ENCODE assay signal across 19 cellular contexts in genomic region chr14:105198588-105198987, GRCh38. TPM values are rescaled to one million over a fixed set of nuclear protein-coding genes. Genes with fewer than 3 reads are reported as not detected.
DNase-seq lines count a peak whose midpoint lies in the region; ATAC-seq, FAIRE-seq and TF ChIP-seq lines count a peak whose summit lies in the region.
"Had no signal": no experiment of that assay in that cellular context is flagged by ENCODE, and none has a peak within 500 bp of the region (broad histone marks: within the 10 kb centered on the region; RNA-seq: fewer than 3 reads in every experiment).

No MANE protein-coding gene starts in this region.

- H2BK5ac ChIP-seq in mesendoderm (ENCODE audit: low read length) = no peak overlapping the region

- H3K36me3 ChIP-seq in mesendoderm (ENCODE audit: control insufficient read depth, insufficient read depth, low read length) (no peaks in the 10 kb centered on the region), osteoblast (ENCODE audit: insufficient read depth, low read length) (no peaks in the 10 kb centered on the region)
- H3K36me3 ChIP-seq: cardiac muscle cell had no signal

- H3K9me3 ChIP-seq in osteoblast (ENCODE audit: low read depth, low read length) = no peaks in the 10 kb centered on the region

- H3K18ac ChIP-seq in mesendoderm (ENCODE audit: low read length) = no peak overlapping the region

- H3K79me1 ChIP-seq in mesendoderm (ENCODE audit: low read length) = no peaks in the 10 kb centered on the region

- peaks cover 7% of the 10 kb centered on the region for H3K4me1 ChIP-seq in mesendoderm (ENCODE audit: control insufficient read depth, low read depth, low read length)
- H3K4me1 ChIP-seq in osteoblast (ENCODE audit: insufficient read depth, low read length) = no peaks in the 10 kb centered on the region
- H3K4me1 ChIP-seq: foreskin keratinocyte had no signal

- H4K8ac ChIP-seq in mesendoderm (ENCODE audit: low read depth, low read length) = no peak overlapping the region

- FAIRE-seq in GM19239 (lab: Jason Lieb, UNC) = no peak

- H3K27me3 Mint-ChIP-seq in chondrocyte (ENCODE audit: low read depth) = peaks cover 7% of the 10 kb centered on the region

- POLR2A ChIA-PET in AG04449 (lab: Yijun Ruan, JAX) = no interaction called here

- in situ Hi-C loops in ACHN (cut with HindIII; ENCODE audit: low pct_ligation_motif_present, low pct_unique_long_range_greater_than_20kb, low sequenced_read_pairs) = no loop called here

- H3K27ac ChIP-seq in mesendoderm (ENCODE audit: low read depth, low read length) = no peak overlapping the region
- no peak overlapping the region for H3K27ac ChIP-seq in osteoblast (ENCODE audit: low read depth, low read length)
- H3K27ac ChIP-seq: cardiac muscle cell, foreskin keratinocyte, parathyroid adenoma had no signal

- no peak overlapping the region for H3K23ac ChIP-seq in mesendoderm (ENCODE audit: low read length)

- H3K27me3 ChIP-seq in mesendoderm (ENCODE audit: insufficient read depth, low read length, poor library complexity) = no peaks in the 10 kb centered on the region
- H3K27me3 ChIP-seq in osteoblast (ENCODE audit: insufficient read depth, low read length) = peaks cover 24% of the 10 kb centered on the region

- no peaks in the 10 kb centered on the region for H4K20me1 ChIP-seq in osteoblast (ENCODE audit: insufficient read depth, low read length)

- H3K4me1 Mint-ChIP-seq in chondrocyte (ENCODE audit: low read depth) = peaks cover 18% of the 10 kb centered on the region

- no peaks in the 10 kb centered on the region for H3K9me3 Mint-ChIP-seq in chondrocyte (ENCODE audit: low read depth)
- H3K9me3 Mint-ChIP-seq: stimulated activated naive CD8-positive, alpha-beta T cell treated with anti-CD3 and anti-CD28 coated beads, Interleukin-15, amount 100 ng/mL, for 72 hours had no signal

- H3K56ac ChIP-seq in mesendoderm (ENCODE audit: low read length) = peak overlapping the region; percentile 7

- no peak overlapping the region for H3K4me3 Mint-ChIP-seq in chondrocyte (ENCODE audit: unreplicated experiment)
- H3K4me3 Mint-ChIP-seq: activated CD4-positive, alpha-beta T cell treated with anti-CD3 and anti-CD28 coated beads for 36 hours; activated naive CD8-positive, alpha-beta T cell; stimulated activated naive CD8-positive, alpha-beta T cell treated with anti-CD3 and anti-CD28 coated beads, Interleukin-15, amount 100 ng/mL, for 72 hours had no signal

- H3K4me2 ChIP-seq in mesendoderm (ENCODE audit: low read length) (no peak overlapping the region), osteoblast (ENCODE audit: insufficient read depth, low read length) (no peak overlapping the region)

- no peak for ATAC-seq in GM18909 (IDR thresholded peaks at IDR 0.05; ENCODE audit: poor library complexity, unreplicated experiment)
- ATAC-seq: activated CD4-positive, alpha-beta T cell treated with anti-CD3 and anti-CD28 coated beads for 36 hours; foreskin keratinocyte; stimulated activated naive CD8-positive, alpha-beta T cell treated with anti-CD3 and anti-CD28 coated beads, Interleukin-15, amount 100 ng/mL, for 72 hours had no signal

- H3K79me2 ChIP-seq in mesendoderm (ENCODE audit: control insufficient read depth, insufficient read depth, low read length) (no peaks in the 10 kb centered on the region), osteoblast (ENCODE audit: insufficient read depth, low read length) (no peaks in the 10 kb centered on the region)
- H3K79me2 ChIP-seq: parathyroid adenoma had no signal

- no peak overlapping the region for H3K9ac ChIP-seq in mesendoderm (ENCODE audit: low read length)
- H3K9ac ChIP-seq: parathyroid adenoma had no signal

- DNase-seq in AG04449 (ENCODE audit: low read depth, low spot score) (no peak), chondrocyte (ENCODE audit: low spot score) (no peak), mesendoderm (no peak), osteoblast (ENCODE audit: insufficient read length, low spot score, missing footprints) (no peak), ACHN (no peak), GM19239 (ENCODE audit: insufficient read length, low spot score) (no peak)
- DNase-seq: activated CD4-positive, alpha-beta T cell treated with anti-CD3 and anti-CD28 coated beads for 36 hours; DMS153; effector memory CD4-positive, alpha-beta T cell; foreskin keratinocyte; NCI-H146; NCI-H345; SHP77 treated with DMSO at 0.1 percent for 48 hours; stimulated activated naive CD8-positive, alpha-beta T cell treated with anti-CD3 and anti-CD28 coated beads, Interleukin-15, amount 100 ng/mL, for 72 hours had no signal

- H3K4me3 ChIP-seq in AG04449 (ENCODE audit: low read depth, low read length) (no peak overlapping the region), mesendoderm (ENCODE audit: low read length) (no peak overlapping the region), osteoblast (ENCODE audit: insufficient read depth, low read length) (no peak overlapping the region)
- H3K4me3 ChIP-seq: cardiac muscle cell had no signal

- WGBS in mesendoderm (ENCODE audit: extremely low coverage, insufficient coverage, low lambda C conversion rate) = no CpG with 5 or more reads among the region's 4 CpGs

- no peak overlapping the region for H2AFZ ChIP-seq in osteoblast (ENCODE audit: low read length)
- H2AFZ ChIP-seq: parathyroid adenoma had no signal

- no peak overlapping the region for H3K4ac ChIP-seq in mesendoderm (ENCODE audit: low read depth, low read length)

- H2BK120ac ChIP-seq in mesendoderm (ENCODE audit: low read depth, low read length) = no peak overlapping the region

- no peaks in the 10 kb centered on the region for H3K36me3 Mint-ChIP-seq in chondrocyte (ENCODE audit: low read depth)
- H3K36me3 Mint-ChIP-seq: activated naive CD8-positive, alpha-beta T cell had no signal

- H4K5ac ChIP-seq in mesendoderm (ENCODE audit: low read length) = no peak overlapping the region

- no peak overlapping the region for H3K27ac Mint-ChIP-seq in chondrocyte (ENCODE audit: unreplicated experiment)
- H3K27ac Mint-ChIP-seq: activated CD4-positive, alpha-beta T cell treated with anti-CD3 and anti-CD28 coated beads for 36 hours; activated naive CD8-positive, alpha-beta T cell had no signal

- H2BK15ac ChIP-seq in mesendoderm (replicated peaks; ENCODE audit: low read depth) = no peak overlapping the region

- CTCF ChIA-PET in AG04449 (lab: Yijun Ruan, JAX) = interaction anchor here (0.7 kb wide), 1 partner anchor 108 kb away, joined by 3 read pairs; no protein-coding TSS in a partner anchor

- no peak overlapping the region for H2AK5ac ChIP-seq in mesendoderm (ENCODE audit: low read length)

- TF ChIP-seq CTCF in AG04449 (IDR thresholded peaks at IDR 0.05; ENCODE audit: insufficient read depth, low read length, missing control alignments) (peak; percentile 8), GM12872 (IDR thresholded peaks at IDR 0.05; ENCODE audit: insufficient read depth, low read depth, low read length) (peak; percentile 17; the same call in 1 of the 3 replicates), chondrocyte (IDR thresholded peaks at IDR 0.05) (peak; percentile 24), osteoblast (IDR thresholded peaks at IDR 0.05; ENCODE audit: extremely low read depth, low read depth, low read length) (no peak)

RNA-seq across cellular contexts. Expression of gene NUDT14, which starts 17.5 kb away (rescaled TPM):
- total RNA-seq in chondrocyte (13.7 to 37.4 TPM (median 35.0 TPM) in 3 replicates), osteoblast (13.6 and 15.9 TPM in 2 replicates)
- 10.5 TPM for polyA plus RNA-seq in mesendoderm (2013, experiment 1 of 2)
- polyA plus RNA-seq in mesendoderm (2013, experiment 2 of 2) = 10.4 TPM

RNA-seq across cellular contexts. Expression of gene JAG2, which starts 30.0 kb away (rescaled TPM):
- 8.3 to 18.2 TPM (median 16.8 TPM) in 3 replicates for total RNA-seq in chondrocyte
- polyA plus RNA-seq in mesendoderm (2013, experiment 1 of 2) = 0.56 TPM
- polyA plus RNA-seq in mesendoderm (2013, experiment 2 of 2) = 0.73 TPM
- 1.8 and 3.3 TPM in 2 replicates for total RNA-seq in osteoblast

RNA-seq across cellular contexts. Expression of gene BTBD6, which starts 49.7 kb away (rescaled TPM):
- total RNA-seq in chondrocyte (52.7 to 54.3 TPM (median 53.1 TPM) in 3 replicates), osteoblast (54.3 and 60.1 TPM in 2 replicates)
- polyA plus RNA-seq in mesendoderm (2013, experiment 1 of 2) = 12.0 TPM
- 12.3 TPM for polyA plus RNA-seq in mesendoderm (2013, experiment 2 of 2)
